16 cellular contexts compared by ENCODE assay signal in the genomic region with DNA sequence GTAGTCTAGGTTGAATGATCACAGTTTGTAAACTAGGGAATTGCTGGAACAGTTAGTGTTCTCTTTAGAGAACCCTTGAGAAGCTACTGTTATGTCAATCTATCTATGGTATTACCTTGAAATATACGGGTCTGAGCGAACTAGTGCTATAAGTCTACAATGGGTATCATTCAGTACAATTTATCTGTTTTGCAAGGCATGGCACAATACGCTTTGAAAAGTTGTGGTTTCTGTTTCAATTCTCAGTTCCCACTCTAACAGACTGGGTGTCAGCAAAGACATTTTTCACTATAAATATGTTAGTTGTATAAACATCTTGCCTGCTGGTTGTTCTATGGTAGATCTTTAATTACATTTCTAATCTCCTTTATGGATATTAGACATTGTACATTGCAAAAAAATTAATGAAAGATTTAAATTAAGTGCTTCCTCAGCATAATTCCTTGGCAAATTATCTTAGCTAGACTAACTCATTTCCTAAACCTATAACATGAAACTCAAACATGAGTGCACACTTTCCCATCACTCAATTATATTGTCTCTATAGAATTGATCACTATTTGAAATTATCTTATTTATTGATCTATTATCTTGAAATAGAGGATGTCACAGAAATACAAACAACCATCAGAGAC. TPM values are rescaled to one million over a fixed set of nuclear protein-coding genes. Genes with fewer than 3 reads are reported as not detected.
DNase-seq lines count a peak whose midpoint lies in the region; ATAC-seq and TF ChIP-seq lines count a peak whose summit lies in the region.
"Had no signal": no experiment of that assay in that cellular context is flagged by ENCODE, and none has a peak within 500 bp of the region (broad histone marks: within the 10 kb centered on the region; RNA-seq: fewer than 3 reads in every experiment).

No MANE protein-coding gene starts in this region.

- peak; percentile 100 for ATAC-seq in GM18502 (IDR thresholded peaks at IDR 0.05; ENCODE audit: poor library complexity, unreplicated experiment)
- peak; percentile 100 for ATAC-seq in GM21367 (IDR thresholded peaks at IDR 0.05; ENCODE audit: unreplicated experiment)
- ATAC-seq in HG03039 (IDR thresholded peaks at IDR 0.05; ENCODE audit: unreplicated experiment) = peak; percentile 98
- no peak for ATAC-seq in omental fat pad (ENCODE audit: low FRiP score)
- ATAC-seq: naive thymus-derived CD4-positive, alpha-beta T cell had no signal

- peaks cover 0 to 7% of the 10 kb centered on the region in 2 donors for H3K9me3 ChIP-seq in breast epithelium
- H3K9me3 ChIP-seq: BE2C had no signal

- no peaks in the 10 kb centered on the region for H3K4me1 Mint-ChIP-seq in type B pancreatic cell (ENCODE audit: unreplicated experiment)

- H3K27me3 ChIP-seq in breast epithelium = no peaks in the 10 kb centered on the region
- H3K27me3 ChIP-seq: BE2C had no signal

- H3K27ac ChIP-seq in breast epithelium = no peak overlapping the region

- H3K4me3 Mint-ChIP-seq in type B pancreatic cell = no peak overlapping the region
- H3K4me3 Mint-ChIP-seq: activated naive CD8-positive, alpha-beta T cell; naive thymus-derived CD4-positive, alpha-beta T cell; stimulated activated naive CD8-positive, alpha-beta T cell treated with anti-CD3 and anti-CD28 coated beads, Interleukin-15, Interleukin-2, amounts not matched to agents 100 ng/mL and 50 ng/mL, for 24 hours had no signal

- no peak overlapping the region for H3K4me3 ChIP-seq in breast epithelium

- H3K4me1 ChIP-seq in breast epithelium = no peaks in the 10 kb centered on the region
- H3K4me1 ChIP-seq: BE2C had no signal

- TF ChIP-seq CTCF in breast epithelium (IDR thresholded peaks at IDR 0.05) (no peak), omental fat pad (IDR thresholded peaks at IDR 0.05) (no peak), type B pancreatic cell (conservative IDR thresholded peaks at IDR 0.05) (no peak)

- peaks cover 6% of the 10 kb centered on the region for H3K9me3 Mint-ChIP-seq in type B pancreatic cell
- H3K9me3 Mint-ChIP-seq: stimulated activated naive CD8-positive, alpha-beta T cell treated with anti-CD3 and anti-CD28 coated beads, Interleukin-15, Interleukin-2, amounts not matched to agents 100 ng/mL and 50 ng/mL, for 24 hours had no signal

- no peaks in the 10 kb centered on the region for H3K36me3 ChIP-seq in breast epithelium
- H3K36me3 ChIP-seq: BE2C had no signal

- intact Hi-C loops in breast epithelium (cut with DNase I; ENCODE audit: low total_unique reads) = no loop called here

- H3K36me3 Mint-ChIP-seq in type B pancreatic cell = no peaks in the 10 kb centered on the region
- H3K36me3 Mint-ChIP-seq: activated naive CD8-positive, alpha-beta T cell had no signal

- DNase-seq in MV-4-11 (lab: John Stamatoyannopoulos, UW) (peak; percentile 80), breast epithelium (ENCODE audit: low spot score in 2 of 2) (no peak), omental fat pad (ENCODE audit: low spot score) (no peak), type B pancreatic cell (ENCODE audit: extremely low spot score, unreplicated experiment) (no peak), DMS79 (lab: John Stamatoyannopoulos, UW) (no peak)
- DNase-seq: activated CD4-positive, alpha-beta T cell treated with anti-CD3 and anti-CD28 coated beads, Interleukin-2, amount 50 U/mL, for 1 hour; BE2C; effector memory CD4-positive, alpha-beta T cell; naive thymus-derived CD4-positive, alpha-beta T cell; NCI-H2081 treated with DMSO at 0.1 percent for 48 hours; SHP77 treated with DMSO at 0.1 percent for 48 hours had no signal

- no peak for TF ChIP-seq POLR2A in breast epithelium (IDR thresholded peaks at IDR 0.05)

- H3K27me3 Mint-ChIP-seq in type B pancreatic cell = no peaks in the 10 kb centered on the region

- no peak overlapping the region for H3K27ac Mint-ChIP-seq in type B pancreatic cell
- H3K27ac Mint-ChIP-seq: activated naive CD8-positive, alpha-beta T cell; naive thymus-derived CD4-positive, alpha-beta T cell; stimulated activated naive CD8-positive, alpha-beta T cell treated with anti-CD3 and anti-CD28 coated beads, Interleukin-15, Interleukin-2, amounts not matched to agents 100 ng/mL and 50 ng/mL, for 24 hours had no signal

RNA-seq across cellular contexts. Expression of a gene that starts 24.9 kb away (rescaled TPM):
- not detected for total RNA-seq in breast epithelium
- total RNA-seq in omental fat pad = not detected
- total RNA-seq in type B pancreatic cell (ENCODE audit: low replicate concordance) = 0.43 and 1.4 TPM in 2 replicates
- total RNA-seq: naive thymus-derived CD4-positive, alpha-beta T cell had no signal
